2 cellular contexts compared by ENCODE assay signal in the genomic region with DNA sequence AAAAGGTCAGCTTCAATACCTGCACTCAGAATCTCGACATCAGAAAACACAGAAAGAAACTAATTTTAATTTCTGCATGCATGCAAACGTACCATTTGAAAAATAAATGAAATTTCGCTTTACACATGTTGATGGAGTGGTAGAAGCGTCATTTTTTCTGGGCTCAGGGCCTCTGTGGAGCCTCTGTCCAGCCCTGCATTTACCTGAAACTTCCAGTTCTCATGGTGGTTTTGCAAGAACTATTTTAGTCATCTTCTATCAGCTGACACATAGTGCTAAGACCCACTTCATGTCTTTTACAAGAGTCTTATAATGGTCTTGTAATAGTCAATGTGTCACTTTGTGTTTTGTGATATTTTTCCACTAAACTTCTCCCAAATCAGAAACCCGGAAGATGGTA.
TF ChIP-seq lines count a peak whose summit lies in the region.

No MANE protein-coding gene starts in this region.

TF ChIP-seq in SK-N-SH, 30 proteins besides CTCF, POLR2A, EP300 and RAD21 (continued from another document):
- TF ChIP-seq, protein P1, sequence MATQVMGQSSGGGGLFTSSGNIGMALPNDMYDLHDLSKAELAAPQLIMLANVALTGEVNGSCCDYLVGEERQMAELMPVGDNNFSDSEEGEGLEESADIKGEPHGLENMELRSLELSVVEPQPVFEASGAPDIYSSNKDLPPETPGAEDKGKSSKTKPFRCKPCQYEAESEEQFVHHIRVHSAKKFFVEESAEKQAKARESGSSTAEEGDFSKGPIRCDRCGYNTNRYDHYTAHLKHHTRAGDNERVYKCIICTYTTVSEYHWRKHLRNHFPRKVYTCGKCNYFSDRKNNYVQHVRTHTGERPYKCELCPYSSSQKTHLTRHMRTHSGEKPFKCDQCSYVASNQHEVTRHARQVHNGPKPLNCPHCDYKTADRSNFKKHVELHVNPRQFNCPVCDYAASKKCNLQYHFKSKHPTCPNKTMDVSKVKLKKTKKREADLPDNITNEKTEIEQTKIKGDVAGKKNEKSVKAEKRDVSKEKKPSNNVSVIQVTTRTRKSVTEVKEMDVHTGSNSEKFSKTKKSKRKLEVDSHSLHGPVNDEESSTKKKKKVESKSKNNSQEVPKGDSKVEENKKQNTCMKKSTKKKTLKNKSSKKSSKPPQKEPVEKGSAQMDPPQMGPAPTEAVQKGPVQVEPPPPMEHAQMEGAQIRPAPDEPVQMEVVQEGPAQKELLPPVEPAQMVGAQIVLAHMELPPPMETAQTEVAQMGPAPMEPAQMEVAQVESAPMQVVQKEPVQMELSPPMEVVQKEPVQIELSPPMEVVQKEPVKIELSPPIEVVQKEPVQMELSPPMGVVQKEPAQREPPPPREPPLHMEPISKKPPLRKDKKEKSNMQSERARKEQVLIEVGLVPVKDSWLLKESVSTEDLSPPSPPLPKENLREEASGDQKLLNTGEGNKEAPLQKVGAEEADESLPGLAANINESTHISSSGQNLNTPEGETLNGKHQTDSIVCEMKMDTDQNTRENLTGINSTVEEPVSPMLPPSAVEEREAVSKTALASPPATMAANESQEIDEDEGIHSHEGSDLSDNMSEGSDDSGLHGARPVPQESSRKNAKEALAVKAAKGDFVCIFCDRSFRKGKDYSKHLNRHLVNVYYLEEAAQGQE (IDR thresholded peaks at IDR 0.05; ENCODE audit: low read depth, low read length): peak; percentile 49; the same call in 1 of the 2 replicates

TF ChIP-seq in SK-N-SH treated with all-trans-retinoic acid at 6 μM for 48 hours, 23 proteins besides CTCF, POLR2A, EP300 and RAD21 (continued from another document):
- TF ChIP-seq, protein P2, sequence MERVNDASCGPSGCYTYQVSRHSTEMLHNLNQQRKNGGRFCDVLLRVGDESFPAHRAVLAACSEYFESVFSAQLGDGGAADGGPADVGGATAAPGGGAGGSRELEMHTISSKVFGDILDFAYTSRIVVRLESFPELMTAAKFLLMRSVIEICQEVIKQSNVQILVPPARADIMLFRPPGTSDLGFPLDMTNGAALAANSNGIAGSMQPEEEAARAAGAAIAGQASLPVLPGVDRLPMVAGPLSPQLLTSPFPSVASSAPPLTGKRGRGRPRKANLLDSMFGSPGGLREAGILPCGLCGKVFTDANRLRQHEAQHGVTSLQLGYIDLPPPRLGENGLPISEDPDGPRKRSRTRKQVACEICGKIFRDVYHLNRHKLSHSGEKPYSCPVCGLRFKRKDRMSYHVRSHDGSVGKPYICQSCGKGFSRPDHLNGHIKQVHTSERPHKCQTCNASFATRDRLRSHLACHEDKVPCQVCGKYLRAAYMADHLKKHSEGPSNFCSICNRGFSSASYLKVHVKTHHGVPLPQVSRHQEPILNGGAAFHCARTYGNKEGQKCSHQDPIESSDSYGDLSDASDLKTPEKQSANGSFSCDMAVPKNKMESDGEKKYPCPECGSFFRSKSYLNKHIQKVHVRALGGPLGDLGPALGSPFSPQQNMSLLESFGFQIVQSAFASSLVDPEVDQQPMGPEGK (CRISPR knock-in tag; IDR thresholded peaks at IDR 0.05; ENCODE audit: borderline replicate concordance): no peak
- TF ChIP-seq CSDC2 (CRISPR knock-in tag; IDR thresholded peaks at IDR 0.05) (no peak), SNAI2 (CRISPR knock-in tag; IDR thresholded peaks at IDR 0.05) (no peak), TCF4 (CRISPR knock-in tag; IDR thresholded peaks at IDR 0.05; ENCODE audit: borderline replicate concordance) (no peak), ISL1 (CRISPR knock-in tag; IDR thresholded peaks at IDR 0.05) (no peak), ZNF565 (CRISPR knock-in tag; conservative IDR thresholded peaks at IDR 0.05; ENCODE audit: low read depth) (no peak), ARNTL (CRISPR knock-in tag; IDR thresholded peaks at IDR 0.05; ENCODE audit: borderline replicate concordance, low read depth) (no peak), TOX (CRISPR knock-in tag; IDR thresholded peaks at IDR 0.05; ENCODE audit: borderline replicate concordance) (no peak), BACH2 (CRISPR knock-in tag; IDR thresholded peaks at IDR 0.05; ENCODE audit: borderline replicate concordance) (no peak), ZC3H10 (CRISPR knock-in tag; IDR thresholded peaks at IDR 0.05) (no peak)
